Comparison of ENCODE assay signal across 14 cellular contexts in genomic region chr6:132133734-132134490, GRCh38.
DNase-seq lines count a peak whose midpoint lies in the region; ATAC-seq and TF ChIP-seq lines count a peak whose summit lies in the region.
"Had no signal": no experiment of that assay in that cellular context is flagged by ENCODE, and none has a peak within 500 bp of the region (broad histone marks: within the 10 kb centered on the region; RNA-seq: fewer than 3 reads in every experiment).

No MANE protein-coding gene starts in this region.

- intact Hi-C loops in left cardiac atrium (cut with DNase I): loop anchor here (5.0 to 10.0 kb wide), 4 partner anchors 47 to 182 kb away; partner anchors contain the start of gene CCN2 (in 2 of the 2)
- intact Hi-C loops in cardiac septum (cut with DNase I): no loop called here
- intact Hi-C loops in esophagus squamous epithelium (cut with DNase I): no loop called here
- intact Hi-C loops in aorta (cut with DNase I): loop anchor here (5.0 kb wide), 3 partner anchors 47 to 122 kb away; no protein-coding TSS in a partner anchor

- H3K36me3 ChIP-seq in esophagus squamous epithelium: no peaks in the 10 kb centered on the region
- H3K36me3 ChIP-seq in aorta (ENCODE audit: control insufficient read depth in 1 of 2, insufficient read depth in 2 of 2, low read length in 1 of 2): no peaks in the 10 kb centered on the region

- WGBS in esophagus squamous epithelium, 2 donors: 49 to 60% methylated on average over 5 of the region's 5 CpGs
- 26 to 31% methylated on average over 5 of the region's 5 CpGs for WGBS in aorta, 2 donors

- no peak overlapping the region for H3K4me3 ChIP-seq in esophagus squamous epithelium
- no peak overlapping the region for H3K4me3 ChIP-seq in aorta (ENCODE audit: low read length in 2 of 2)

- H3K36me3 Mint-ChIP-seq in naive B cell: no peaks in the 10 kb centered on the region
- H3K36me3 Mint-ChIP-seq: naive thymus-derived CD8-positive, alpha-beta T cell had no signal

- TF ChIP-seq CTCF in esophagus squamous epithelium (IDR thresholded peaks at IDR 0.05): no peak

- peak overlapping the region; percentile 88 to 97 (median 89) for H3K27ac Mint-ChIP-seq in naive B cell
- H3K27ac Mint-ChIP-seq: activated CD4-positive, alpha-beta T cell treated with anti-CD3 and anti-CD28 coated beads, Interleukin-2, amount 10 ng/mL, durations not matched to agents 7 days and 5 days; dendritic cell treated with granulocyte-macrophage colony-stimulating factor and Interleukin-4, amounts not matched to agents 40 ng/mL and 50 ng/mL, for 4 days; stimulated activated naive CD8-positive, alpha-beta T cell treated with anti-CD3 and anti-CD28 coated beads, Interleukin-15, Interleukin-2, amounts not matched to agents 100 ng/mL and 50 ng/mL, for 24 hours had no signal

- peak overlapping the region; percentile 65 to 92 (median 84) for H3K4me3 Mint-ChIP-seq in naive B cell
- H3K4me3 Mint-ChIP-seq: activated CD4-positive, alpha-beta T cell treated with anti-CD3 and anti-CD28 coated beads, Interleukin-2, amount 10 ng/mL, durations not matched to agents 7 days and 5 days; dendritic cell treated with granulocyte-macrophage colony-stimulating factor and Interleukin-4, amounts not matched to agents 40 ng/mL and 50 ng/mL, for 4 days; stimulated activated naive CD8-positive, alpha-beta T cell treated with anti-CD3 and anti-CD28 coated beads, Interleukin-15, Interleukin-2, amounts not matched to agents 100 ng/mL and 50 ng/mL, for 24 hours had no signal

- H3K27ac ChIP-seq in esophagus squamous epithelium (peak overlapping the region in 3 of 4 donors; percentile 1 to 83 (median 77)), aorta (ENCODE audit: low read depth in 1 of 2, low read length in 2 of 2) (peak overlapping the region; percentile 35 to 98)

- H3K27me3 Mint-ChIP-seq in naive B cell: no peaks in the 10 kb centered on the region
- H3K27me3 Mint-ChIP-seq: dendritic cell treated with granulocyte-macrophage colony-stimulating factor and Interleukin-4, amounts not matched to agents 40 ng/mL and 50 ng/mL, for 4 days had no signal

- H3K27me3 ChIP-seq in esophagus squamous epithelium (no peaks in the 10 kb centered on the region), aorta (ENCODE audit: control insufficient read depth in 1 of 2, insufficient read depth in 2 of 2, low read length in 1 of 2) (no peaks in the 10 kb centered on the region)

- H3K9me3 ChIP-seq in esophagus squamous epithelium (no peaks in the 10 kb centered on the region), aorta (ENCODE audit: control insufficient read depth, low read length) (no peaks in the 10 kb centered on the region)

- peaks cover 69 to 86% (median 83%) of the 10 kb centered on the region in 3 donors for H3K4me1 Mint-ChIP-seq in naive B cell
- H3K4me1 Mint-ChIP-seq: activated CD4-positive, alpha-beta T cell treated with anti-CD3 and anti-CD28 coated beads, Interleukin-2, amount 10 ng/mL, durations not matched to agents 7 days and 5 days had no signal

- no peaks in the 10 kb centered on the region for H3K9me3 Mint-ChIP-seq in naive B cell
- H3K9me3 Mint-ChIP-seq: activated CD4-positive, alpha-beta T cell treated with anti-CD3 and anti-CD28 coated beads, Interleukin-2, amount 10 ng/mL, durations not matched to agents 7 days and 5 days; dendritic cell treated with granulocyte-macrophage colony-stimulating factor and Interleukin-4, amounts not matched to agents 40 ng/mL and 50 ng/mL, for 4 days; stimulated activated naive CD8-positive, alpha-beta T cell treated with anti-CD3 and anti-CD28 coated beads, Interleukin-15, Interleukin-2, amounts not matched to agents 100 ng/mL and 50 ng/mL, for 24 hours had no signal

- no peak for ATAC-seq in left cardiac atrium
- peak; percentile 49 to 54 for ATAC-seq in naive B cell (ENCODE audit: low read depth in 2 of 2)
- ATAC-seq in aorta (ENCODE audit: low FRiP score): no peak
- no peak for ATAC-seq in GM18502 (IDR thresholded peaks at IDR 0.05; ENCODE audit: poor library complexity, unreplicated experiment)
- ATAC-seq: naive thymus-derived CD8-positive, alpha-beta T cell had no signal

- peaks cover 0 to 41% (median 24%) of the 10 kb centered on the region in 3 donors for H3K4me1 ChIP-seq in esophagus squamous epithelium
- peaks cover 0 to 11% of the 10 kb centered on the region in 2 donors for H3K4me1 ChIP-seq in aorta (ENCODE audit: control insufficient read depth in 1 of 2, insufficient read depth in 2 of 2, low read length in 2 of 2)

- no peak for TF ChIP-seq POLR2A in esophagus squamous epithelium (IDR thresholded peaks at IDR 0.05)

- peak; percentile 29 for DNase-seq in left cardiac atrium
- DNase-seq in cardiac septum (ENCODE audit: low spot score): no peak
- DNase-seq in esophagus squamous epithelium (lab: John Stamatoyannopoulos, UW): no peak
- peak; percentile 37 for DNase-seq in naive B cell
- peak in 1 of 2 donors; percentile 77 for DNase-seq in aorta
- no peak for DNase-seq in NCI-H2196 treated with DMSO at 0.1 percent for 48 hours (lab: John Stamatoyannopoulos, UW; ENCODE audit: unreplicated experiment)
- no peak for DNase-seq in activated CD4-positive, alpha-beta T cell treated with anti-CD3 and anti-CD28 coated beads for 4 hours
- DNase-seq: activated CD4-positive, alpha-beta T cell treated with anti-CD3 and anti-CD28 coated beads, Interleukin-2, amount 10 ng/mL, durations not matched to agents 7 days and 5 days; activated gamma-delta T cell treated with Interleukin-2 at 50 U/mL for 16 hours; naive thymus-derived CD8-positive, alpha-beta T cell; NCI-H1092 had no signal

Comparison
In these comparisons a context has a peak if more than half of its experiments do, and no peak if none do; other contexts are left out.
1. DNase-seq: peak in left cardiac atrium (single experiment) and naive B cell (single experiment); none in cardiac septum (single experiment), esophagus squamous epithelium (single experiment), NCI-H2196 treated with DMSO at 0.1 percent for 48 hours (single experiment) and activated CD4-positive, alpha-beta T cell treated with anti-CD3 and anti-CD28 coated beads for 4 hours (0 of 2).
2. intact Hi-C loops: an anchor here in left cardiac atrium (5.0 to 10.0 kb wide) and aorta (5.0 kb wide); none called in cardiac septum and esophagus squamous epithelium.
3. ATAC-seq: peak in naive B cell (2 of 2); none in left cardiac atrium (0 of 2), aorta (single experiment) and GM18502 (single experiment).